In genomic region chr19:34232566-34233481, GRCh38 we compare ENCODE assay signal across 8 cellular contexts. TPM values are rescaled to one million over a fixed set of nuclear protein-coding genes. Genes with fewer than 3 reads are reported as not detected.
DNase-seq lines count a peak whose midpoint lies in the region; ATAC-seq and TF ChIP-seq lines count a peak whose summit lies in the region.

No MANE protein-coding gene starts in this region.

- peak; percentile 87 for ATAC-seq in activated naive CD8-positive, alpha-beta T cell treated with anti-CD3 and anti-CD28 coated beads, Interleukin-2, amount 10 ng/mL, durations not matched to agents 7 days and 5 days (ENCODE audit: low read depth)
- ATAC-seq in left cardiac atrium, result peak; percentile 62 to 85

- H3K27me3 Mint-ChIP-seq in activated naive CD8-positive, alpha-beta T cell treated with anti-CD3 and anti-CD28 coated beads, Interleukin-2, amount 10 ng/mL, durations not matched to agents 7 days and 5 days, result no peaks in the 10 kb centered on the region

- H3K27ac Mint-ChIP-seq in activated naive CD8-positive, alpha-beta T cell treated with anti-CD3 and anti-CD28 coated beads, Interleukin-2, amount 10 ng/mL, durations not matched to agents 7 days and 5 days, result peak overlapping the region; percentile 83

- no peak for TF ChIP-seq POLR2A in sigmoid colon (IDR thresholded peaks at IDR 0.05)

- intact Hi-C loops in left cardiac atrium (cut with DNase I), result no loop called here
- intact Hi-C loops in sigmoid colon (cut with DNase I), result no loop called here

- peaks cover 2% of the 10 kb centered on the region for H3K9me3 Mint-ChIP-seq in activated naive CD8-positive, alpha-beta T cell treated with anti-CD3 and anti-CD28 coated beads, Interleukin-2, amount 10 ng/mL, durations not matched to agents 7 days and 5 days

- peak overlapping the region; percentile 56 for H3K4me3 Mint-ChIP-seq in activated naive CD8-positive, alpha-beta T cell treated with anti-CD3 and anti-CD28 coated beads, Interleukin-2, amount 10 ng/mL, durations not matched to agents 7 days and 5 days

- peak overlapping the region; percentile 12 for H3K9ac ChIP-seq in HUES6 (ENCODE audit: low read length)

- POLR2A ChIA-PET in activated naive CD8-positive, alpha-beta T cell treated with anti-CD3 and anti-CD28 coated beads, Interleukin-2, amount 10 ng/mL, durations not matched to agents 7 days and 5 days (lab: Charles Lee), result interaction anchor here (1.1 to 1.4 kb wide), 2 partner anchors 55 to 61 kb away, joined by 3 to 5 read pairs; no protein-coding TSS in a partner anchor

- H3K4me1 ChIP-seq in HUES6 (ENCODE audit: control insufficient read depth, insufficient read depth, low read length) (peaks cover 39% of the 10 kb centered on the region), sigmoid colon (peaks cover 0 to 31% (median 25%) of the 10 kb centered on the region in 4 donors)

- H3K27me3 ChIP-seq in HUES6 (ENCODE audit: control insufficient read depth, insufficient read depth, low read length) (no peaks in the 10 kb centered on the region), sigmoid colon (no peaks in the 10 kb centered on the region)

- 46 to 65% methylated on average over 11 of the region's 11 CpGs for WGBS in sigmoid colon, 2 donors

- H3K4me3 ChIP-seq in HUES6 (ENCODE audit: low read depth, low read length), result no peak overlapping the region
- no peak overlapping the region for H3K4me3 ChIP-seq in sigmoid colon

- H3K9me3 ChIP-seq in HUES6 (ENCODE audit: control insufficient read depth, insufficient read depth, low read depth, low read length) (no peaks in the 10 kb centered on the region), sigmoid colon (no peaks in the 10 kb centered on the region)

- peaks cover 14% of the 10 kb centered on the region for H3K36me3 Mint-ChIP-seq in activated naive CD8-positive, alpha-beta T cell treated with anti-CD3 and anti-CD28 coated beads, Interleukin-2, amount 10 ng/mL, durations not matched to agents 7 days and 5 days

- TF ChIP-seq EP300 in sigmoid colon (IDR thresholded peaks at IDR 0.05), result no peak

- H3K36me3 ChIP-seq in HUES6 (ENCODE audit: control insufficient read depth, insufficient read depth, low read length), result peaks cover 27% of the 10 kb centered on the region
- peaks cover 9 to 33% (median 16%) of the 10 kb centered on the region in 4 donors for H3K36me3 ChIP-seq in sigmoid colon

- no peak for TF ChIP-seq CTCF in sigmoid colon (IDR thresholded peaks at IDR 0.05)

- peak; percentile 63 for DNase-seq in activated CD8-positive, alpha-beta memory T cell treated with anti-CD3 and anti-CD28 coated beads, Interleukin-2, amount 50 U/mL, for 48 hours
- DNase-seq in activated CD8-positive, alpha-beta memory T cell treated with anti-CD3 and anti-CD28 coated beads, Interleukin-2, amount 50 U/mL, for 4 hours, result no peak
- no peak for DNase-seq in activated naive CD8-positive, alpha-beta T cell treated with anti-CD3 and anti-CD28 coated beads, Interleukin-2, amount 10 ng/mL, durations not matched to agents 7 days and 5 days
- DNase-seq in left cardiac atrium (peak; percentile 68), sigmoid colon (peak; percentile 77), T-helper 9 cell (no peak), GDM1 (lab: John Stamatoyannopoulos, UW) (no peak)

- H3K4me1 Mint-ChIP-seq in activated naive CD8-positive, alpha-beta T cell treated with anti-CD3 and anti-CD28 coated beads, Interleukin-2, amount 10 ng/mL, durations not matched to agents 7 days and 5 days, result peaks cover 17% of the 10 kb centered on the region

- no peak overlapping the region for H3K27ac ChIP-seq in HUES6 (ENCODE audit: low read depth, low read length)
- H3K27ac ChIP-seq in sigmoid colon, result peak overlapping the region; percentile 21 to 53 (median 45)

RNA-seq across cellular contexts. Expression of gene GARRE1, which starts 21.5 kb away (rescaled TPM):
- 10 to 100 TPM; 17.7 to 19.4 TPM for total RNA-seq in activated naive CD8-positive, alpha-beta T cell treated with anti-CD3 and anti-CD28 coated beads, Interleukin-2, amount 10 ng/mL, durations not matched to agents 7 days and 5 days
- 10 to 100 TPM; 20.9 to 30.5 TPM for total RNA-seq in left cardiac atrium
- 10 to 100 TPM; 11.1 to 20.2 (median 14.5) TPM for total RNA-seq in sigmoid colon
- polyA plus RNA-seq in sigmoid colon, result 10 to 100 TPM in 1 of 3 donors, 1 to 10 TPM in 2; 3.5 to 10.7 (median 4.2) TPM

Comparison
In these comparisons a context has a peak if more than half of its experiments do, and no peak if none do; other contexts are left out.
1. DNase-seq: peak in activated CD8-positive, alpha-beta memory T cell treated with anti-CD3 and anti-CD28 coated beads, Interleukin-2, amount 50 U/mL, for 48 hours (single experiment), left cardiac atrium (single experiment) and sigmoid colon (single experiment); none in activated CD8-positive, alpha-beta memory T cell treated with anti-CD3 and anti-CD28 coated beads, Interleukin-2, amount 50 U/mL, for 4 hours (single experiment), activated naive CD8-positive, alpha-beta T cell treated with anti-CD3 and anti-CD28 coated beads, Interleukin-2, amount 10 ng/mL, durations not matched to agents 7 days and 5 days (single experiment), T-helper 9 cell (single experiment) and GDM1 (single experiment).